12 cellular contexts compared by ENCODE assay signal in genomic region chr1:107534632-107535031, GRCh38.
"Had no signal": no experiment of that assay in that cellular context is flagged by ENCODE, and none has a peak within 500 bp of the region (broad histone marks: within the 10 kb centered on the region; RNA-seq: fewer than 3 reads in every experiment).

No MANE protein-coding gene starts in this region.

- H3K36me3 Mint-ChIP-seq: activated naive CD8-positive, alpha-beta T cell treated with anti-CD3 and anti-CD28 coated beads for 36 hours; immature natural killer cell had no signal

- H3K9me3 ChIP-seq: body of pancreas, heart left ventricle, right lobe of liver had no signal

- DNase-seq: activated CD4-positive, alpha-beta T cell treated with anti-CD3 and anti-CD28 coated beads, Interleukin-2, amount 10 ng/mL, durations not matched to agents 7 days and 5 days; activated CD8-positive, alpha-beta memory T cell treated with anti-CD3 and anti-CD28 coated beads, Interleukin-2, amount 50 U/mL, for 48 hours; activated gamma-delta T cell; activated naive CD8-positive, alpha-beta T cell treated with anti-CD3 and anti-CD28 coated beads for 36 hours; activated T-cell treated with anti-CD3 and anti-CD28 coated beads, Interleukin-2, amount 50 U/mL, for 72 hours; body of pancreas; heart left ventricle; immature natural killer cell; right lobe of liver; stimulated activated naive CD8-positive, alpha-beta T cell treated with anti-CD3 and anti-CD28 coated beads, Interleukin-15, amount 100 ng/mL, for 72 hours had no signal

- H3K4me3 Mint-ChIP-seq: activated CD4-positive, alpha-beta T cell treated with anti-CD3 and anti-CD28 coated beads, Interleukin-2, amount 10 ng/mL, durations not matched to agents 7 days and 5 days; activated naive CD8-positive, alpha-beta T cell treated with anti-CD3 and anti-CD28 coated beads for 36 hours; activated T-cell treated with anti-CD3 and anti-CD28 coated beads, Interleukin-2, amount 50 U/mL, for 72 hours; immature natural killer cell; stimulated activated naive CD8-positive, alpha-beta T cell treated with anti-CD3 and anti-CD28 coated beads, Interleukin-15, amount 100 ng/mL, for 72 hours; T-helper 2 cell treated with Interferon-gamma antibody and Interleukin-4, amounts not matched to agents 5 μg/mL and 100 μg/mL, for 36 hours had no signal

- H3K27ac Mint-ChIP-seq: activated CD4-positive, alpha-beta T cell treated with anti-CD3 and anti-CD28 coated beads, Interleukin-2, amount 10 ng/mL, durations not matched to agents 7 days and 5 days; activated naive CD8-positive, alpha-beta T cell treated with anti-CD3 and anti-CD28 coated beads for 36 hours; activated T-cell treated with anti-CD3 and anti-CD28 coated beads, Interleukin-2, amount 50 U/mL, for 72 hours; immature natural killer cell; stimulated activated naive CD8-positive, alpha-beta T cell treated with anti-CD3 and anti-CD28 coated beads, Interleukin-15, amount 100 ng/mL, for 72 hours; T-helper 2 cell treated with Interferon-gamma antibody and Interleukin-4, amounts not matched to agents 5 μg/mL and 100 μg/mL, for 36 hours had no signal

- H3K4me1 Mint-ChIP-seq: activated CD4-positive, alpha-beta T cell treated with anti-CD3 and anti-CD28 coated beads, Interleukin-2, amount 10 ng/mL, durations not matched to agents 7 days and 5 days; activated naive CD8-positive, alpha-beta T cell treated with anti-CD3 and anti-CD28 coated beads for 36 hours; immature natural killer cell; stimulated activated naive CD8-positive, alpha-beta T cell treated with anti-CD3 and anti-CD28 coated beads, Interleukin-15, amount 100 ng/mL, for 72 hours had no signal

- H3K27me3 Mint-ChIP-seq: activated CD4-positive, alpha-beta T cell treated with anti-CD3 and anti-CD28 coated beads, Interleukin-2, amount 10 ng/mL, durations not matched to agents 7 days and 5 days; activated naive CD8-positive, alpha-beta T cell treated with anti-CD3 and anti-CD28 coated beads for 36 hours had no signal

- H3K27ac ChIP-seq: body of pancreas, coronary artery, heart left ventricle, right lobe of liver had no signal

- H3K4me1 ChIP-seq: body of pancreas, right lobe of liver had no signal

- H3K27me3 ChIP-seq: body of pancreas, heart left ventricle, right lobe of liver had no signal

- ATAC-seq: activated T-cell treated with anti-CD3 and anti-CD28 coated beads, Interleukin-2, amount 50 U/mL, for 72 hours; body of pancreas; heart left ventricle; right lobe of liver; stimulated activated naive CD8-positive, alpha-beta T cell treated with anti-CD3 and anti-CD28 coated beads, Interleukin-15, amount 100 ng/mL, for 72 hours had no signal

- H3K4me3 ChIP-seq: body of pancreas, coronary artery, heart left ventricle, right lobe of liver had no signal

- H3K36me3 ChIP-seq: heart left ventricle, right lobe of liver had no signal

- H3K9me3 Mint-ChIP-seq: activated CD4-positive, alpha-beta T cell treated with anti-CD3 and anti-CD28 coated beads, Interleukin-2, amount 10 ng/mL, durations not matched to agents 7 days and 5 days; activated naive CD8-positive, alpha-beta T cell treated with anti-CD3 and anti-CD28 coated beads for 36 hours; activated T-cell treated with anti-CD3 and anti-CD28 coated beads, Interleukin-2, amount 50 U/mL, for 72 hours; immature natural killer cell; stimulated activated naive CD8-positive, alpha-beta T cell treated with anti-CD3 and anti-CD28 coated beads, Interleukin-15, amount 100 ng/mL, for 72 hours; T-helper 2 cell treated with Interferon-gamma antibody and Interleukin-4, amounts not matched to agents 5 μg/mL and 100 μg/mL, for 36 hours had no signal
